11 cellular contexts compared by ENCODE assay signal in the genomic region with DNA sequence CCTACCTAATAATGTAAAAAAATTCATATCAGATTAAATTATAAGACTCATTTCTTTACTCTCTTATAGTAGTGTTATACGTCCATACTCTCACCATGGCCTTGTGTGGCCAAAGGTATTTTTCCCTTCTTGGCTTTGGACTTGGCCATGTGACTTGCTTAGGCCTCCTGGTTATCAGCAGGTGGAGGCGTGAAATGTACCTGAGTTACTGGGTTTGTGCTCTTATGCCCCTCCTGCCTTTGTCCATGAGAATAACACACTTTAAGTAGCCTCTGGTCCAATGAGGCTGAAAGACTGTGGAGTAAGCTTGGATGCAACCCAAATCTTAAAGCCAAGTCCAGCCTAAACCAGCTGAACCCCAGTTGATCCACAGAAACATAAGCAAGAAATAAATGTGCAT.
"Had no signal": no experiment of that assay in that cellular context is flagged by ENCODE, and none has a peak within 500 bp of the region (broad histone marks: within the 10 kb centered on the region; RNA-seq: fewer than 3 reads in every experiment).

No MANE protein-coding gene starts in this region.

- H3K9me3 ChIP-seq: adrenal gland had no signal

- DNase-seq: activated CD4-positive, alpha-beta T cell treated with anti-CD3 and anti-CD28 coated beads, Interleukin-2, amount 10 ng/mL, durations not matched to agents 7 days and 5 days; activated CD4-positive, CD25-positive, alpha-beta regulatory T cell; activated CD8-positive, alpha-beta memory T cell treated with anti-CD3 and anti-CD28 coated beads for 24 hours; activated naive CD4-positive, alpha-beta T cell treated with anti-CD3 and anti-CD28 coated beads, Interleukin-2, amount 50 U/mL, for 16 hours; activated T-cell treated with anti-CD3 and anti-CD28 coated beads for 4 hours; adrenal gland; hypothalamus; occipital lobe; stimulated activated CD4-positive, alpha-beta T cell treated with anti-CD3 and anti-CD28 coated beads, Interleukin-4, amount 100 ng/mL, for 24 hours; T-helper 2 cell had no signal

- H3K4me3 ChIP-seq: adrenal gland had no signal

- H3K27ac ChIP-seq: adrenal gland had no signal

- H3K36me3 ChIP-seq: adrenal gland had no signal

- H3K27me3 ChIP-seq: adrenal gland had no signal

- H3K4me1 ChIP-seq: adrenal gland had no signal

- FAIRE-seq: TTC549 had no signal
